ENCODE assay signal across 10 cellular contexts in genomic region chr1:246629030-246629429, GRCh38.
DNase-seq lines count a peak whose midpoint lies in the region; ATAC-seq and TF ChIP-seq lines count a peak whose summit lies in the region.
"Had no signal": no experiment of that assay in that cellular context is flagged by ENCODE, and none has a peak within 500 bp of the region (broad histone marks: within the 10 kb centered on the region; RNA-seq: fewer than 3 reads in every experiment).

No MANE protein-coding gene starts in this region.

- TF ChIP-seq EP300 in gastroesophageal sphincter (IDR thresholded peaks at IDR 0.05) = no peak

- H3K27ac Mint-ChIP-seq in MCF 10A (ENCODE audit: low read depth, unreplicated experiment) = no peak overlapping the region

- H3K4me3 ChIP-seq in gastroesophageal sphincter = no peak overlapping the region
- H3K4me3 ChIP-seq: left ventricle myocardium inferior, psoas muscle had no signal

- BruUV-seq in MCF 10A (replicated peaks; lab: Mats Ljungman, UMichigan) = no TSS peak

- H3K4me1 ChIP-seq in gastroesophageal sphincter = peaks cover 0 to 47% (median 4%) of the 10 kb centered on the region in 3 donors
- H3K4me1 ChIP-seq: left ventricle myocardium inferior, psoas muscle had no signal

- intact Hi-C loops in MCF 10A (cut with micrococcal nuclease) = no loop called here

- H3K27me3 Mint-ChIP-seq in MCF 10A (ENCODE audit: insufficient read depth, unreplicated experiment) = no peaks in the 10 kb centered on the region

- TF ChIP-seq POLR2A in gastroesophageal sphincter (IDR thresholded peaks at IDR 0.05) = no peak

- H3K27me3 ChIP-seq in gastroesophageal sphincter = no peaks in the 10 kb centered on the region

- CTCF ChIA-PET in MCF 10A (lab: Yijun Ruan, JAX) = interaction anchor here (0.6 to 2.5 kb wide), 6 partner anchors 8 to 101 kb away, joined by 3 to 14 read pairs (median 4); no protein-coding TSS in a partner anchor

- peaks cover 42% of the 10 kb centered on the region for H3K36me3 Mint-ChIP-seq in MCF 10A (ENCODE audit: insufficient read depth, unreplicated experiment)

- ATAC-seq in GM18873 (IDR thresholded peaks at IDR 0.05; ENCODE audit: low FRiP score, unreplicated experiment) (peak; percentile 92), GM21526 (IDR thresholded peaks at IDR 0.05; ENCODE audit: low FRiP score, unreplicated experiment) (peak; percentile 92), HG03103 (IDR thresholded peaks at IDR 0.05; ENCODE audit: low read depth, unreplicated experiment) (peak; percentile 93), gastroesophageal sphincter (no peak)
- ATAC-seq: psoas muscle had no signal

- peak overlapping the region; percentile 30 to 62 (median 37) for H3K27ac ChIP-seq in gastroesophageal sphincter
- H3K27ac ChIP-seq: left ventricle myocardium inferior, psoas muscle had no signal

- H3K36me3 ChIP-seq in gastroesophageal sphincter = peaks cover 0 to 48% of the 10 kb centered on the region in 2 donors

- peaks cover 8% of the 10 kb centered on the region for H3K4me1 Mint-ChIP-seq in MCF 10A (ENCODE audit: insufficient read depth, unreplicated experiment)

- H3K4me3 Mint-ChIP-seq in MCF 10A (ENCODE audit: unreplicated experiment) = no peak overlapping the region

- no peaks in the 10 kb centered on the region for H3K9me3 Mint-ChIP-seq in MCF 10A (ENCODE audit: unreplicated experiment)

- POLR2A ChIA-PET in MCF 10A (lab: Yijun Ruan, JAX) = interaction anchor here (1.2 kb wide), 1 partner anchor 62 kb away, joined by 3 read pairs; no protein-coding TSS in a partner anchor

- TF ChIP-seq CTCF in gastroesophageal sphincter (IDR thresholded peaks at IDR 0.05) (no peak), MCF 10A (IDR thresholded peaks at IDR 0.05; ENCODE audit: unreplicated experiment) (no peak)

- DNase-seq in activated effector memory CD4-positive, alpha-beta T cell treated with anti-CD3 and anti-CD28 coated beads, Interleukin-2, amount 50 U/mL, for 16 hours = no peak
- DNase-seq in NCI-H748 treated with DMSO at 0.1 percent for 48 hours (lab: John Stamatoyannopoulos, UW) (no peak), MCF 10A (ENCODE audit: unreplicated experiment) (no peak)
- DNase-seq: left ventricle myocardium inferior, NCI-H187, psoas muscle had no signal

- no peaks in the 10 kb centered on the region for H3K9me3 ChIP-seq in gastroesophageal sphincter
- H3K9me3 ChIP-seq: left ventricle myocardium inferior, psoas muscle had no signal

- 60 to 71% methylated on average over 1 to 2 of the region's 2 CpGs for WGBS in gastroesophageal sphincter (ENCODE audit: low coverage in 1 of 2), 2 donors
